8 cellular contexts compared by ENCODE assay signal in the genomic region with DNA sequence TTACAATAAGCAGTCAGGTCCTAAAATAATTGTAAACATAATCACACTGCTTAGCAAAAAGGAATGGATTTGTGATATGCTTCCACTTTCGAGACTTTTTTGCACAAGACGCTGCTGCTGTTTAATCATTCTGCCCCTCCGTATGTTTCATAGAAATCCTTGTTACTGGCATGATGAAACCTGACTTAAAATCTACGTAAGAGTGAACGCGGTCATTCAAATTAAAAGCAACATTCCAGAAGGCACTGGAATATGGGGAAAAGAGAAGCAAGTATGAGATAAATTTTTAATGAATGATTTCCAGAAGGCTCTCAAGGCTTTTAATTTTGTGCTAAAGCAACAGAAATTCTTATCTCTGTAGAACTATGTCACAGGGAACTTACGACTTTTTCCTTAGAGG.
DNase-seq lines count a peak whose midpoint lies in the region; ATAC-seq and TF ChIP-seq lines count a peak whose summit lies in the region.

No MANE protein-coding gene starts in this region.

- H3K9me3 ChIP-seq in muscle layer of duodenum (ENCODE audit: control insufficient read depth in 1 of 2, low read length in 2 of 2) = no peaks in the 10 kb centered on the region

- no peak for TF ChIP-seq CTCF in AG10803 (conservative IDR thresholded peaks at IDR 0.05; ENCODE audit: low read length)
- TF ChIP-seq CTCF in LNCaP clone FGC (IDR thresholded peaks at IDR 0.05; ENCODE audit: control insufficient read depth, extremely low read depth, insufficient read depth) = no peak

- H3K27me3 ChIP-seq in muscle layer of duodenum (ENCODE audit: low read depth, low read length) = no peaks in the 10 kb centered on the region

- H3K27ac ChIP-seq in muscle layer of duodenum (ENCODE audit: low read length) = peak overlapping the region; percentile 84

- H3K4me3 ChIP-seq in AG10803 (ENCODE audit: low read length) (peak overlapping the region; percentile 78), LNCaP clone FGC (ENCODE audit: low read depth, low read length) (peak overlapping the region; percentile 76), muscle layer of duodenum (ENCODE audit: low read depth in 1 of 2, low read length in 2 of 2) (peak overlapping the region; percentile 73)

- H3K4me1 ChIP-seq in muscle layer of duodenum (ENCODE audit: control insufficient read depth in 1 of 2, insufficient read depth in 2 of 2, low read length in 2 of 2) = peaks cover 5 to 24% of the 10 kb centered on the region in 2 donors

- DNase-seq in AG10803 (ENCODE audit: low read depth) (peak; percentile 54), LNCaP clone FGC (ENCODE audit: low read depth) (no peak), cerebellar cortex (ENCODE audit: low spot score) (peak; percentile 25), HuH-7 (ENCODE audit: low spot score) (no peak), NCI-H524 (lab: John Stamatoyannopoulos, UW) (no peak)

- ATAC-seq in HG03442 (IDR thresholded peaks at IDR 0.05; ENCODE audit: unreplicated experiment) (no peak), HG03342 (IDR thresholded peaks at IDR 0.05; ENCODE audit: unreplicated experiment) (no peak)

- no peaks in the 10 kb centered on the region for H3K36me3 ChIP-seq in muscle layer of duodenum (ENCODE audit: control insufficient read depth in 1 of 2, insufficient read depth in 2 of 2, low read length in 2 of 2)

Comparison
In these comparisons a context has a peak if more than half of its experiments do, and no peak if none do; other contexts are left out.
1. DNase-seq: peak in AG10803 (single experiment) and cerebellar cortex (single experiment); none in LNCaP clone FGC (single experiment), HuH-7 (single experiment) and NCI-H524 (0 of 2).
2. Peak in every context shown above with its lines, with median percentiles within 50 percentile points of each other: H3K4me3 ChIP-seq.